In genomic region chr15:43376017-43376705, GRCh38 we compare ENCODE assay signal across 8 cellular contexts. TPM values are rescaled to one million over a fixed set of nuclear protein-coding genes. Genes with fewer than 3 reads are reported as not detected.
A peak's percentile ranks its signal among the peaks of the same experiment; 100 is the strongest.
DNase-seq lines count a peak whose midpoint lies in the region; ATAC-seq and TF ChIP-seq lines count a peak whose summit lies in the region.

No MANE protein-coding gene starts in this region.

- H2BK5ac ChIP-seq in mesenchymal stem cell (ENCODE audit: low read depth, low read length, poor library complexity, severe bottlenecking): no peak overlapping the region

- H3K4ac ChIP-seq in mesenchymal stem cell (ENCODE audit: low read depth in 1 of 2, low read length in 2 of 2): no peak overlapping the region

- no peak overlapping the region for H2BK12ac ChIP-seq in mesenchymal stem cell (ENCODE audit: low read length in 2 of 2)

- H3K14ac ChIP-seq in mesenchymal stem cell (ENCODE audit: low read length in 2 of 2): no peak overlapping the region

- no peak for TF ChIP-seq POLR2A in vagina (IDR thresholded peaks at IDR 0.05)

- in situ Hi-C loops in T47D (cut with HindIII; ENCODE audit: low pct_unique_long_range_greater_than_20kb, low sequenced_read_pairs): no loop called here

- peaks cover 37% of the 10 kb centered on the region for H3K36me3 ChIP-seq in CD4-positive, CD25-positive, alpha-beta regulatory T cell (ENCODE audit: control insufficient read depth, insufficient read depth, low read length)
- H3K36me3 ChIP-seq in SJCRH30: peaks cover 17% of the 10 kb centered on the region
- H3K36me3 ChIP-seq in mesenchymal stem cell (ENCODE audit: control insufficient read depth in 1 of 2, insufficient read depth in 2 of 2, low read depth in 1 of 2, low read length in 2 of 2): peaks cover 0 to 38% of the 10 kb centered on the region in 2 experiments
- no peaks in the 10 kb centered on the region for H3K36me3 ChIP-seq in vagina
- peaks cover 53% of the 10 kb centered on the region for H3K36me3 ChIP-seq in MG63

- no peak overlapping the region for H2BK120ac ChIP-seq in mesenchymal stem cell (ENCODE audit: low read depth, low read length)

- no peak overlapping the region for H3K4me3 ChIP-seq in CD4-positive, CD25-positive, alpha-beta regulatory T cell (ENCODE audit: low read depth, low read length)
- H3K4me3 ChIP-seq in SJCRH30 (no peak overlapping the region), mesenchymal stem cell (ENCODE audit: insufficient read depth in 1 of 2, low read depth in 1 of 2, low read length in 2 of 2) (no peak overlapping the region), vagina (no peak overlapping the region), MG63 (no peak overlapping the region)

- no peak overlapping the region for H2AFZ ChIP-seq in mesenchymal stem cell (ENCODE audit: low read depth, low read length)

- H2AK5ac ChIP-seq in mesenchymal stem cell (ENCODE audit: low read length, severe bottlenecking): no peak overlapping the region

- DNase-seq in CD4-positive, CD25-positive, alpha-beta regulatory T cell: peak in 2 of 3 donors; percentile 36 to 68
- peak; percentile 55 for DNase-seq in GM20000 (ENCODE audit: low spot score)
- peak; percentile 23 to 54 for DNase-seq in SJCRH30
- peak; percentile 18 to 57 for DNase-seq in T47D (ENCODE audit: low read depth in 1 of 2, low spot score in 1 of 2)
- peak; percentile 45 for DNase-seq in mesenchymal stem cell
- no peak for DNase-seq in vagina (ENCODE audit: extremely low spot score in 2 of 2)
- DNase-seq in MG63: no peak

- TF ChIP-seq CTCF in GM20000 (IDR thresholded peaks at IDR 0.05; ENCODE audit: extremely low read depth, missing control alignments) (peak; percentile 42), vagina (IDR thresholded peaks at IDR 0.05) (peak in 2 of 3 experiments; percentile 17 to 21)

- intact Hi-C loops in vagina (cut with DNase I): no loop called here

- no peak overlapping the region for H3K27ac ChIP-seq in CD4-positive, CD25-positive, alpha-beta regulatory T cell (ENCODE audit: insufficient read depth, low read length, poor library complexity, severe bottlenecking)
- no peak overlapping the region for H3K27ac ChIP-seq in SJCRH30
- no peak overlapping the region for H3K27ac ChIP-seq in mesenchymal stem cell (ENCODE audit: low read length, poor library complexity, severe bottlenecking)
- H3K27ac ChIP-seq in vagina: no peak overlapping the region

- peak overlapping the region in 1 of 4 donors; percentile 51 for H3K4me3 Mint-ChIP-seq in CD4-positive, CD25-positive, alpha-beta regulatory T cell

- 89% methylated on average over 13 of the region's 13 CpGs for WGBS in mesenchymal stem cell

- H3K27ac Mint-ChIP-seq in CD4-positive, CD25-positive, alpha-beta regulatory T cell: peak overlapping the region in 1 of 3 donors; percentile 52

- no peak overlapping the region for H2BK15ac ChIP-seq in mesenchymal stem cell (ENCODE audit: low read depth, poor library complexity, severe bottlenecking)

- no peak overlapping the region for H4K8ac ChIP-seq in mesenchymal stem cell (ENCODE audit: low read length)

- ATAC-seq in CD4-positive, CD25-positive, alpha-beta regulatory T cell (ENCODE audit: low read depth in 2 of 2): peak; percentile 64 to 76
- ATAC-seq in GM21360 (IDR thresholded peaks at IDR 0.05; ENCODE audit: unreplicated experiment): no peak

- no peaks in the 10 kb centered on the region for H3K9me3 Mint-ChIP-seq in CD4-positive, CD25-positive, alpha-beta regulatory T cell

- no peak overlapping the region for H3K23ac ChIP-seq in mesenchymal stem cell (ENCODE audit: low read length in 2 of 2)

- no peaks in the 10 kb centered on the region for H3K9me3 ChIP-seq in CD4-positive, CD25-positive, alpha-beta regulatory T cell (ENCODE audit: control insufficient read depth in 2 of 2, low read length in 2 of 2)
- H3K9me3 ChIP-seq in SJCRH30 (replicated peaks): no peaks in the 10 kb centered on the region
- H3K9me3 ChIP-seq in mesenchymal stem cell (ENCODE audit: control insufficient read depth, low read length): no peaks in the 10 kb centered on the region
- no peaks in the 10 kb centered on the region for H3K9me3 ChIP-seq in vagina
- H3K9me3 ChIP-seq in MG63: no peaks in the 10 kb centered on the region

- H3K4me1 ChIP-seq in CD4-positive, CD25-positive, alpha-beta regulatory T cell (ENCODE audit: control insufficient read depth, insufficient read depth, low read length, poor library complexity, severe bottlenecking): peaks cover 20% of the 10 kb centered on the region
- H3K4me1 ChIP-seq in SJCRH30 (peaks cover 5% of the 10 kb centered on the region), mesenchymal stem cell (ENCODE audit: control insufficient read depth, insufficient read depth, low read depth, low read length) (peaks cover 2% of the 10 kb centered on the region), vagina (peaks cover 15% of the 10 kb centered on the region)

- H4K91ac ChIP-seq in mesenchymal stem cell (ENCODE audit: low read length): no peak overlapping the region

- peaks cover 18 to 32% (median 25%) of the 10 kb centered on the region in 4 donors for H3K4me1 Mint-ChIP-seq in CD4-positive, CD25-positive, alpha-beta regulatory T cell

- no peak overlapping the region for H3K4me2 ChIP-seq in mesenchymal stem cell (ENCODE audit: low read length, poor library complexity, severe bottlenecking)

- peaks cover 17% of the 10 kb centered on the region for H3K79me1 ChIP-seq in mesenchymal stem cell (replicated peaks; ENCODE audit: low read length, poor library complexity, severe bottlenecking)

- peaks cover 28% of the 10 kb centered on the region for H3K36me3 Mint-ChIP-seq in CD4-positive, CD25-positive, alpha-beta regulatory T cell

- no peaks in the 10 kb centered on the region for H3K27me3 ChIP-seq in CD4-positive, CD25-positive, alpha-beta regulatory T cell (ENCODE audit: control insufficient read depth, insufficient read depth, low read length)
- H3K27me3 ChIP-seq in SJCRH30 (no peaks in the 10 kb centered on the region), mesenchymal stem cell (ENCODE audit: control insufficient read depth in 1 of 2, insufficient read depth in 1 of 2, low read length in 2 of 2) (no peaks in the 10 kb centered on the region), vagina (no peaks in the 10 kb centered on the region), MG63 (no peaks in the 10 kb centered on the region)

- H3K9ac ChIP-seq in mesenchymal stem cell (ENCODE audit: low read length): no peak overlapping the region

- no peak overlapping the region for H3K18ac ChIP-seq in mesenchymal stem cell (ENCODE audit: low read depth in 1 of 2, low read length in 2 of 2)

- no peaks in the 10 kb centered on the region for H3K27me3 Mint-ChIP-seq in CD4-positive, CD25-positive, alpha-beta regulatory T cell

RNA-seq across cellular contexts. Expression of gene TUBGCP4, which starts 5.3 kb away (rescaled TPM):
- total RNA-seq in CD4-positive, CD25-positive, alpha-beta regulatory T cell: 12.1 TPM
- 10 to 100 TPM; 10.2 to 12.2 (median 11.1) TPM for polyA plus RNA-seq in CD4-positive, CD25-positive, alpha-beta regulatory T cell
- 16.2 and 20.3 TPM in 2 replicates for total RNA-seq in SJCRH30 (2014; rRNA removed; shearing (Covaris generic))
- 5.3 TPM for polyA plus RNA-seq in mesenchymal stem cell (2013, experiment 1 of 2)
- 5.1 TPM for polyA plus RNA-seq in mesenchymal stem cell (2013, experiment 2 of 2)
- 17.7 TPM for total RNA-seq in vagina
- 5.4 and 18.2 TPM in 2 replicates for total RNA-seq in MG63 (2014; rRNA removed; shearing (Covaris generic); ENCODE audit: low replicate concordance)

RNA-seq across cellular contexts. Expression of gene ZSCAN29, which starts 5.3 kb away (rescaled TPM):
- total RNA-seq in CD4-positive, CD25-positive, alpha-beta regulatory T cell: 20.9 TPM
- polyA plus RNA-seq in CD4-positive, CD25-positive, alpha-beta regulatory T cell: 1 to 10 TPM; 5.0 to 7.7 (median 6.1) TPM
- 27.8 and 30.8 TPM in 2 replicates for total RNA-seq in SJCRH30 (2014; rRNA removed; shearing (Covaris generic))
- 11.2 TPM for polyA plus RNA-seq in mesenchymal stem cell (2013, experiment 1 of 2)
- polyA plus RNA-seq in mesenchymal stem cell (2013, experiment 2 of 2): 10.2 TPM
- 18.2 TPM for total RNA-seq in vagina
- 8.4 and 15.6 TPM in 2 replicates for total RNA-seq in MG63 (2014; rRNA removed; shearing (Covaris generic); ENCODE audit: low replicate concordance)

RNA-seq across cellular contexts. Expression of gene LCMT2, which starts 45.8 kb away (rescaled TPM):
- total RNA-seq in CD4-positive, CD25-positive, alpha-beta regulatory T cell: 9.9 TPM
- polyA plus RNA-seq in CD4-positive, CD25-positive, alpha-beta regulatory T cell: 1 to 10 TPM; 2.9 to 7.9 (median 3.5) TPM
- total RNA-seq in SJCRH30 (2014; rRNA removed; shearing (Covaris generic)): 17.4 and 18.5 TPM in 2 replicates
- polyA plus RNA-seq in mesenchymal stem cell (2013, experiment 1 of 2): 3.2 TPM
- 3.3 TPM for polyA plus RNA-seq in mesenchymal stem cell (2013, experiment 2 of 2)
- 5.4 TPM for total RNA-seq in vagina
- 13.1 and 16.5 TPM in 2 replicates for total RNA-seq in MG63 (2014; rRNA removed; shearing (Covaris generic); ENCODE audit: low replicate concordance)

Comparison
In these comparisons a context has a peak if more than half of its experiments do, and no peak if none do; other contexts are left out.
1. DNase-seq: peak in CD4-positive, CD25-positive, alpha-beta regulatory T cell (2 of 3), GM20000 (single experiment), SJCRH30 (2 of 2), T47D (2 of 2) and mesenchymal stem cell (single experiment); none in vagina (0 of 2) and MG63 (single experiment).